Comparison of ENCODE assay signal across 1 cellular context in genomic region chr16:12678983-12679382, GRCh38.
TF ChIP-seq lines count a peak whose summit lies in the region.

No MANE protein-coding gene starts in this region.

TF ChIP-seq in HepG2, 621 proteins besides CTCF, POLR2A, EP300 and RAD21 (continued from another document and continues in another):
- TF ChIP-seq PATZ1 (CRISPR knock-in tag; IDR thresholded peaks at IDR 0.05): peak; percentile 55
- TF ChIP-seq NFYC (CRISPR knock-in tag; IDR thresholded peaks at IDR 0.05): peak; percentile 24; the same call in 1 of the 2 replicates
- no peak for TF ChIP-seq CEBPZ (IDR thresholded peaks at IDR 0.05; ENCODE audit: low read length)
- TF ChIP-seq, protein P1, sequence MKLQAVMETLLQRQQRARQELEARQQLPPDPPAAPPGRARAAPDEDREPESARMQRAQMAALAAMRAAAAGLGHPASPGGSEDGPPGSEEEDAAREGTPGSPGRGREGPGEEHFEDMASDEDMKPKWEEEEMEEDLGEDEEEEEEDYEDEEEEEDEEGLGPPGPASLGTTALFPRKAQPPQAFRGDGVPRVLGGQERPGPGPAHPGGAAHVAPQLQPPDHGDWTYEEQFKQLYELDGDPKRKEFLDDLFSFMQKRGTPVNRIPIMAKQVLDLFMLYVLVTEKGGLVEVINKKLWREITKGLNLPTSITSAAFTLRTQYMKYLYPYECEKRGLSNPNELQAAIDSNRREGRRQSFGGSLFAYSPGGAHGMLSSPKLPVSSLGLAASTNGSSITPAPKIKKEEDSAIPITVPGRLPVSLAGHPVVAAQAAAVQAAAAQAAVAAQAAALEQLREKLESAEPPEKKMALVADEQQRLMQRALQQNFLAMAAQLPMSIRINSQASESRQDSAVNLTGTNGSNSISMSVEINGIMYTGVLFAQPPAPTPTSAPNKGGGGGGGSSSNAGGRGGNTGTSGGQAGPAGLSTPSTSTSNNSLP (IDR thresholded peaks at IDR 0.05; ENCODE audit: low read depth, low read length): no peak
- TF ChIP-seq, protein P2, sequence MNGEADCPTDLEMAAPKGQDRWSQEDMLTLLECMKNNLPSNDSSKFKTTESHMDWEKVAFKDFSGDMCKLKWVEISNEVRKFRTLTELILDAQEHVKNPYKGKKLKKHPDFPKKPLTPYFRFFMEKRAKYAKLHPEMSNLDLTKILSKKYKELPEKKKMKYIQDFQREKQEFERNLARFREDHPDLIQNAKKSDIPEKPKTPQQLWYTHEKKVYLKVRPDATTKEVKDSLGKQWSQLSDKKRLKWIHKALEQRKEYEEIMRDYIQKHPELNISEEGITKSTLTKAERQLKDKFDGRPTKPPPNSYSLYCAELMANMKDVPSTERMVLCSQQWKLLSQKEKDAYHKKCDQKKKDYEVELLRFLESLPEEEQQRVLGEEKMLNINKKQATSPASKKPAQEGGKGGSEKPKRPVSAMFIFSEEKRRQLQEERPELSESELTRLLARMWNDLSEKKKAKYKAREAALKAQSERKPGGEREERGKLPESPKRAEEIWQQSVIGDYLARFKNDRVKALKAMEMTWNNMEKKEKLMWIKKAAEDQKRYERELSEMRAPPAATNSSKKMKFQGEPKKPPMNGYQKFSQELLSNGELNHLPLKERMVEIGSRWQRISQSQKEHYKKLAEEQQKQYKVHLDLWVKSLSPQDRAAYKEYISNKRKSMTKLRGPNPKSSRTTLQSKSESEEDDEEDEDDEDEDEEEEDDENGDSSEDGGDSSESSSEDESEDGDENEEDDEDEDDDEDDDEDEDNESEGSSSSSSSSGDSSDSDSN (CRISPR knock-in tag; IDR thresholded peaks at IDR 0.05): no peak
- peak; percentile 22; the same call in 1 of the 2 replicates for TF ChIP-seq GATAD1 (CRISPR knock-in tag; IDR thresholded peaks at IDR 0.05)
- peak; percentile 99 for TF ChIP-seq HOMEZ (CRISPR knock-in tag; IDR thresholded peaks at IDR 0.05; ENCODE audit: low read depth)
- 0 out of 2 replicates have a peak, but pooled peaks have one; percentile 43 for TF ChIP-seq MBD4 (IDR thresholded peaks at IDR 0.05; ENCODE audit: borderline replicate concordance, low read length)
- 0 out of 2 replicates have a peak, but pooled peaks have one; percentile 15 for TF ChIP-seq ZNF24 (IDR thresholded peaks at IDR 0.05)
- no peak for TF ChIP-seq ZNF331 (CRISPR knock-in tag; IDR thresholded peaks at IDR 0.05)
- TF ChIP-seq SOX5 (CRISPR knock-in tag; IDR thresholded peaks at IDR 0.05; ENCODE audit: borderline replicate concordance): peak; percentile 91
- TF ChIP-seq ZNF678 (CRISPR knock-in tag; IDR thresholded peaks at IDR 0.05): no peak
- TF ChIP-seq MLX (CRISPR knock-in tag; IDR thresholded peaks at IDR 0.05): peak; percentile 72
- 0 out of 2 replicates have a peak, but pooled peaks have one; percentile 27 for TF ChIP-seq HNRNPUL1 (IDR thresholded peaks at IDR 0.05; ENCODE audit: low read depth, low read length)
- 0 out of 4 replicates have a peak, but pooled peaks of 1 of the 2 experiments have one; percentile 52 for TF ChIP-seq KLF16 (CRISPR knock-in tag; IDR thresholded peaks at IDR 0.05)
- peak; percentile 20; the same call in 1 of the 2 replicates for TF ChIP-seq PITX1 (CRISPR knock-in tag; IDR thresholded peaks at IDR 0.05)
- TF ChIP-seq, protein P3, sequence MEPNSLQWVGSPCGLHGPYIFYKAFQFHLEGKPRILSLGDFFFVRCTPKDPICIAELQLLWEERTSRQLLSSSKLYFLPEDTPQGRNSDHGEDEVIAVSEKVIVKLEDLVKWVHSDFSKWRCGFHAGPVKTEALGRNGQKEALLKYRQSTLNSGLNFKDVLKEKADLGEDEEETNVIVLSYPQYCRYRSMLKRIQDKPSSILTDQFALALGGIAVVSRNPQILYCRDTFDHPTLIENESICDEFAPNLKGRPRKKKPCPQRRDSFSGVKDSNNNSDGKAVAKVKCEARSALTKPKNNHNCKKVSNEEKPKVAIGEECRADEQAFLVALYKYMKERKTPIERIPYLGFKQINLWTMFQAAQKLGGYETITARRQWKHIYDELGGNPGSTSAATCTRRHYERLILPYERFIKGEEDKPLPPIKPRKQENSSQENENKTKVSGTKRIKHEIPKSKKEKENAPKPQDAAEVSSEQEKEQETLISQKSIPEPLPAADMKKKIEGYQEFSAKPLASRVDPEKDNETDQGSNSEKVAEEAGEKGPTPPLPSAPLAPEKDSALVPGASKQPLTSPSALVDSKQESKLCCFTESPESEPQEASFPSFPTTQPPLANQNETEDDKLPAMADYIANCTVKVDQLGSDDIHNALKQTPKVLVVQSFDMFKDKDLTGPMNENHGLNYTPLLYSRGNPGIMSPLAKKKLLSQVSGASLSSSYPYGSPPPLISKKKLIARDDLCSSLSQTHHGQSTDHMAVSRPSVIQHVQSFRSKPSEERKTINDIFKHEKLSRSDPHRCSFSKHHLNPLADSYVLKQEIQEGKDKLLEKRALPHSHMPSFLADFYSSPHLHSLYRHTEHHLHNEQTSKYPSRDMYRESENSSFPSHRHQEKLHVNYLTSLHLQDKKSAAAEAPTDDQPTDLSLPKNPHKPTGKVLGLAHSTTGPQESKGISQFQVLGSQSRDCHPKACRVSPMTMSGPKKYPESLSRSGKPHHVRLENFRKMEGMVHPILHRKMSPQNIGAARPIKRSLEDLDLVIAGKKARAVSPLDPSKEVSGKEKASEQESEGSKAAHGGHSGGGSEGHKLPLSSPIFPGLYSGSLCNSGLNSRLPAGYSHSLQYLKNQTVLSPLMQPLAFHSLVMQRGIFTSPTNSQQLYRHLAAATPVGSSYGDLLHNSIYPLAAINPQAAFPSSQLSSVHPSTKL (CRISPR knock-in tag; IDR thresholded peaks at IDR 0.05): peak; percentile 95
- no peak for TF ChIP-seq RBM22 (optimal IDR thresholded peaks at IDR 0.05; ENCODE audit: low read length)
- TF ChIP-seq SMAD1 (CRISPR knock-in tag; IDR thresholded peaks at IDR 0.05; ENCODE audit: borderline replicate concordance, low read depth): no peak
- peak; percentile 75; the same call in 1 of the 2 replicates for TF ChIP-seq ZNF263 (CRISPR knock-in tag; IDR thresholded peaks at IDR 0.05)
- no peak for TF ChIP-seq KAT7 (CRISPR knock-in tag; IDR thresholded peaks at IDR 0.05; ENCODE audit: borderline replicate concordance)
- peak; percentile 97 for TF ChIP-seq HMG20A (CRISPR knock-in tag; IDR thresholded peaks at IDR 0.05; ENCODE audit: borderline replicate concordance)
- 0 out of 2 replicates have a peak, but pooled peaks have one; percentile 32 for TF ChIP-seq ZFP36L1 (CRISPR knock-in tag; IDR thresholded peaks at IDR 0.05)
- peak; percentile 93; the same call in 1 of the 2 replicates for TF ChIP-seq AHDC1 (CRISPR knock-in tag; IDR thresholded peaks at IDR 0.05; ENCODE audit: borderline replicate concordance)
- TF ChIP-seq ZNF83 (CRISPR knock-in tag; IDR thresholded peaks at IDR 0.05; ENCODE audit: borderline replicate concordance): no peak
- TF ChIP-seq ELF3 (CRISPR knock-in tag; IDR thresholded peaks at IDR 0.05): peak; percentile 70
- no peak for TF ChIP-seq SMAD9 (CRISPR knock-in tag; IDR thresholded peaks at IDR 0.05)
- no peak for TF ChIP-seq ZNF556 (CRISPR knock-in tag; IDR thresholded peaks at IDR 0.05; ENCODE audit: borderline replicate concordance)
- peak; percentile 44; the same call in 1 of the 2 replicates for TF ChIP-seq IRF2 (CRISPR knock-in tag; IDR thresholded peaks at IDR 0.05)
